ENCODE assay signal across 1 cellular context in genomic region chr5:102811962-102812361, GRCh38.
TF ChIP-seq lines count a peak whose summit lies in the region.

No MANE protein-coding gene starts in this region.

TF ChIP-seq in GM12878, 131 proteins besides CTCF, POLR2A, EP300 and RAD21 (continued from another document):
- no peak for TF ChIP-seq BCL3 (IDR thresholded peaks at IDR 0.05; ENCODE audit: borderline replicate concordance, insufficient read depth, low read depth, low read length, poor library complexity, severe bottlenecking)
- no peak for TF ChIP-seq MTA3 (IDR thresholded peaks at IDR 0.05; ENCODE audit: borderline replicate concordance, low read length)
